Comparison of ENCODE assay signal across 9 cellular contexts in genomic region chr14:35140718-35141581, GRCh38. TPM values are rescaled to one million over a fixed set of nuclear protein-coding genes. Genes with fewer than 3 reads are reported as not detected.
DNase-seq lines count a peak whose midpoint lies in the region; TF ChIP-seq lines count a peak whose summit lies in the region.
"Had no signal": no experiment of that assay in that cellular context is flagged by ENCODE, and none has a peak within 500 bp of the region (broad histone marks: within the 10 kb centered on the region; RNA-seq: fewer than 3 reads in every experiment).

No MANE protein-coding gene starts in this region.

- no peak overlapping the region for H3K4me3 Mint-ChIP-seq in osteocyte (ENCODE audit: unreplicated experiment)

- no peak overlapping the region for H3K27ac ChIP-seq in 22Rv1

- H3K9me3 Mint-ChIP-seq in osteocyte (ENCODE audit: unreplicated experiment), result no peaks in the 10 kb centered on the region

- DNase-seq in GM03348 (ENCODE audit: low spot score) (peak; percentile 47), NCI-H774 (lab: John Stamatoyannopoulos, UW) (peak; percentile 17), fibroblast of the aortic adventitia (ENCODE audit: low read depth) (peak; percentile 62), iPS-NIHi7 (ENCODE audit: extremely low spot score) (no peak), osteocyte (ENCODE audit: extremely low spot score, unreplicated experiment) (no peak), nucleus accumbens (lab: John Stamatoyannopoulos, UW) (no peak)
- DNase-seq in activated naive CD4-positive, alpha-beta T cell treated with Interleukin-2 at 50 U/mL for 16 hours, result no peak
- DNase-seq: anterior cingulate cortex had no signal

- H3K27me3 Mint-ChIP-seq in osteocyte (ENCODE audit: unreplicated experiment), result no peaks in the 10 kb centered on the region

- TF ChIP-seq CTCF in 22Rv1 (IDR thresholded peaks at IDR 0.05) (peak; percentile 67), fibroblast of the aortic adventitia (IDR thresholded peaks at IDR 0.05; ENCODE audit: insufficient read depth, low read length) (peak; percentile 30), osteocyte (IDR thresholded peaks at IDR 0.05) (no peak)

- H3K27ac Mint-ChIP-seq in osteocyte (ENCODE audit: unreplicated experiment), result no peak overlapping the region

- H3K4me3 ChIP-seq in fibroblast of the aortic adventitia (ENCODE audit: low read depth, low read length), result no peak overlapping the region

- peaks cover 2% of the 10 kb centered on the region for H3K36me3 Mint-ChIP-seq in osteocyte (ENCODE audit: unreplicated experiment)

- no peaks in the 10 kb centered on the region for H3K4me1 Mint-ChIP-seq in osteocyte (ENCODE audit: unreplicated experiment)

RNA-seq across cellular contexts. Expression of gene PRORP, which starts 18.6 kb away (rescaled TPM):
- total RNA-seq in fibroblast of the aortic adventitia (ENCODE audit: low replicate concordance) (8.9 and 36.2 TPM in 2 replicates), osteocyte (28.3 and 31.1 TPM in 2 replicates)

RNA-seq across cellular contexts. Expression of gene PPP2R3C, which starts 19.2 kb away (rescaled TPM):
- total RNA-seq in fibroblast of the aortic adventitia (ENCODE audit: low replicate concordance), result 26.2 and 51.1 TPM in 2 replicates
- total RNA-seq in osteocyte, result 33.1 and 36.9 TPM in 2 replicates

Comparison
In these comparisons a context has a peak if more than half of its experiments do, and no peak if none do; other contexts are left out.
1. DNase-seq: peak in GM03348 (single experiment), NCI-H774 (single experiment) and fibroblast of the aortic adventitia (single experiment); none in iPS-NIHi7 (single experiment), osteocyte (single experiment), activated naive CD4-positive, alpha-beta T cell treated with Interleukin-2 at 50 U/mL for 16 hours (single experiment) and nucleus accumbens (0 of 56).